In the genomic region with DNA sequence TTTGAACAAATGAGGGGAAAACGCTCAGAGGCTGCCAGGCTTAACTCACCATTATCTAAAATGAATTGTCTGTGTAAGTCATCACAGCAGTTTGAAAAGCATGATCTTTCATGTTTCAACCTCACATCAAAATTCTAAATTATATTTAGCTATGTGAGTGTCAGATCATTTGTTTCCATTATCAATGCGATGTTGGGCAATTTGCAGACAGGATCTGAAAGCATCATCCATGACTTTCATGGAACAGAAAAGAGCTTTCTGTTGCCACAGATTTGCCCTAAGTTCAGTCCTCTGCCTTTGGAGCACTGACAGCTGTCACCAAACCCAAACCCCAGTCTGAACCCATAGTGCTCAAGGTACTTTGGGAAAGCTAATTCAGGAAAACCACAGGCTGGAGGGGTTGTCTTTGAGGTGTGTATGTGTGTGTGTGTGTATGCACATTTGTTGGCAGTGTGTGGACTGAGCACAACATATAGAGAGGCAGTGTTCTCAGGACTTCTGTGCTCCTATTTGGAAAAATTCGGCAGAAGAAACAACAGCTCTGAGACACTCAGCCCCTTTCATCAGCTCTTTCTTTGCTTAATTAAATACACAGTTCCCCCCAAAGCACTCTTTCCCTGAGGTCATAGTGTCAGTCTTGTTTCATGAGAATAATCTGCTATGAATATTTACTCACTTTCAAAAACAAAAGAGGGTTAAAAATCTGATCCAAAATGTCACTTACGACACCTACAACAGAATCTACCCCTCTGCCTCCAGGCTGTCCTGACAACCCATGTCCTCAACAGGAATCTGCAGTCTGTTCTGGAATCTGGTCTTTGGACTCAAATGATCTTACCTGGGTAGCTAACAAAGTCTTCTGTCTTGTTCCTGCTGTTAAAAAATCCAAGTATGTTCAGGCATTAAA, we compare ENCODE assay signal across 10 cellular contexts.
DNase-seq lines count a peak whose midpoint lies in the region; ATAC-seq, FAIRE-seq and TF ChIP-seq lines count a peak whose summit lies in the region.
"Had no signal": no experiment of that assay in that cellular context is flagged by ENCODE, and none has a peak within 500 bp of the region (broad histone marks: within the 10 kb centered on the region; RNA-seq: fewer than 3 reads in every experiment).

No MANE protein-coding gene starts in this region.

- H3K27me3 ChIP-seq in astrocyte (ENCODE audit: insufficient read depth, low read length) (no peaks in the 10 kb centered on the region), vagina (no peaks in the 10 kb centered on the region)

- peak overlapping the region; percentile 88 for H3K9ac ChIP-seq in astrocyte (ENCODE audit: low read length)

- H3K4me3 Mint-ChIP-seq in natural killer cell treated with Interleukin-12 subunit alpha and Interleukin-12 subunit beta and Interleukin-15 and Interleukin-18, amount 100 ng/mL, for 72 hours = peak overlapping the region; percentile 17
- H3K4me3 Mint-ChIP-seq in natural killer cell (no peak overlapping the region), astrocyte (ENCODE audit: unreplicated experiment) (no peak overlapping the region)

- no peak overlapping the region for H2AFZ ChIP-seq in astrocyte (ENCODE audit: low read depth, low read length)

- H3K4me1 ChIP-seq in astrocyte (ENCODE audit: insufficient read depth, low read length) (peaks cover 62% of the 10 kb centered on the region), vagina (peaks cover 97% of the 10 kb centered on the region)

- H3K36me3 Mint-ChIP-seq in natural killer cell treated with Interleukin-12 subunit alpha and Interleukin-12 subunit beta and Interleukin-15 and Interleukin-18, amount 100 ng/mL, for 72 hours = peaks cover 36% of the 10 kb centered on the region
- H3K36me3 Mint-ChIP-seq in natural killer cell (no peaks in the 10 kb centered on the region), astrocyte (ENCODE audit: low read depth, unreplicated experiment) (peaks cover 7% of the 10 kb centered on the region)

- no peak for TF ChIP-seq CTCF in natural killer cell (IDR thresholded peaks at IDR 0.05)
- no peak for TF ChIP-seq CTCF in astrocyte (IDR thresholded peaks at IDR 0.05; ENCODE audit: insufficient read depth, low read depth, low read length)
- TF ChIP-seq CTCF in vagina (IDR thresholded peaks at IDR 0.05) = no peak

- no peak for DNase-seq in natural killer cell treated with Interleukin-12 subunit alpha and Interleukin-12 subunit beta and Interleukin-15 and Interleukin-18, amount 100 ng/mL, for 72 hours (ENCODE audit: low spot score)
- DNase-seq in natural killer cell (no peak), astrocyte (ENCODE audit: low read depth) (no peak), myocyte (ENCODE audit: low read depth) (peak; percentile 81), vagina (ENCODE audit: extremely low spot score in 2 of 2) (no peak), NCI-H1930 (lab: John Stamatoyannopoulos, UW) (no peak), NCI-H187 (lab: John Stamatoyannopoulos, UW) (no peak), NCI-H1436 (lab: John Stamatoyannopoulos, UW) (no peak)
- DNase-seq: DMS 273 treated with DMSO at 0.1 percent for 48 hours, islet precursor cell had no signal

- peak overlapping the region; percentile 55 to 74 for H3K27ac Mint-ChIP-seq in natural killer cell treated with Interleukin-12 subunit alpha and Interleukin-12 subunit beta and Interleukin-15 and Interleukin-18, amount 100 ng/mL, for 72 hours
- peak overlapping the region in 1 of 2 donors; percentile 40 for H3K27ac Mint-ChIP-seq in natural killer cell
- peak overlapping the region; percentile 66 for H3K27ac Mint-ChIP-seq in astrocyte (ENCODE audit: unreplicated experiment)

- H3K27ac ChIP-seq in astrocyte (ENCODE audit: low read depth, low read length) (peak overlapping the region; percentile 95), vagina (peak overlapping the region; percentile 68)

- H3K9me3 Mint-ChIP-seq in natural killer cell treated with Interleukin-12 subunit alpha and Interleukin-12 subunit beta and Interleukin-15 and Interleukin-18, amount 100 ng/mL, for 72 hours = no peaks in the 10 kb centered on the region
- H3K9me3 Mint-ChIP-seq in natural killer cell (no peaks in the 10 kb centered on the region), astrocyte (ENCODE audit: unreplicated experiment) (no peaks in the 10 kb centered on the region)

- H3K27me3 Mint-ChIP-seq in natural killer cell treated with Interleukin-12 subunit alpha and Interleukin-12 subunit beta and Interleukin-15 and Interleukin-18, amount 100 ng/mL, for 72 hours = no peaks in the 10 kb centered on the region
- no peaks in the 10 kb centered on the region for H3K27me3 Mint-ChIP-seq in natural killer cell (ENCODE audit: low read depth in 2 of 2)
- no peaks in the 10 kb centered on the region for H3K27me3 Mint-ChIP-seq in astrocyte (ENCODE audit: low read depth, unreplicated experiment)

- peaks cover 96% of the 10 kb centered on the region for H3K79me2 ChIP-seq in astrocyte (ENCODE audit: insufficient read depth, low read length)

- H3K36me3 ChIP-seq in astrocyte (ENCODE audit: insufficient read depth, low read length) = peaks cover 4% of the 10 kb centered on the region
- no peaks in the 10 kb centered on the region for H3K36me3 ChIP-seq in vagina

- FAIRE-seq in astrocyte (lab: Jason Lieb, UNC) = no peak

- intact Hi-C loops in natural killer cell (cut with micrococcal nuclease) = no loop called here
- intact Hi-C loops in vagina (cut with DNase I) = no loop called here

- ATAC-seq in natural killer cell treated with Interleukin-12 subunit alpha and Interleukin-12 subunit beta and Interleukin-15 and Interleukin-18, amount 100 ng/mL, for 72 hours = no peak
- no peak for ATAC-seq in natural killer cell

- H3K4me3 ChIP-seq in astrocyte (ENCODE audit: insufficient read depth, low read depth, low read length) = peak overlapping the region; percentile 60
- no peak overlapping the region for H3K4me3 ChIP-seq in vagina

- H3K9me3 ChIP-seq in astrocyte (ENCODE audit: insufficient read depth, low read depth, low read length) (no peaks in the 10 kb centered on the region), vagina (no peaks in the 10 kb centered on the region)

- H3K4me1 Mint-ChIP-seq in natural killer cell treated with Interleukin-12 subunit alpha and Interleukin-12 subunit beta and Interleukin-15 and Interleukin-18, amount 100 ng/mL, for 72 hours (ENCODE audit: low read depth in 2 of 2) = peaks cover 73 to 74% of the 10 kb centered on the region in 2 donors
- H3K4me1 Mint-ChIP-seq in natural killer cell (peaks cover 48 to 65% of the 10 kb centered on the region in 2 donors), astrocyte (ENCODE audit: low read depth, unreplicated experiment) (peaks cover 41% of the 10 kb centered on the region)

- H3K4me2 ChIP-seq in astrocyte (ENCODE audit: low read length) = peak overlapping the region; percentile 85

- no peak for TF ChIP-seq POLR2A in vagina (IDR thresholded peaks at IDR 0.05)

- H4K20me1 ChIP-seq in astrocyte (ENCODE audit: insufficient read depth, low read length) = peaks cover 10% of the 10 kb centered on the region
